18 cellular contexts compared by ENCODE assay signal in genomic region chr6:157638779-157639178, GRCh38.
DNase-seq lines count a peak whose midpoint lies in the region; ATAC-seq, FAIRE-seq and TF ChIP-seq lines count a peak whose summit lies in the region.
"Had no signal": no experiment of that assay in that cellular context is flagged by ENCODE, and none has a peak within 500 bp of the region (broad histone marks: within the 10 kb centered on the region; RNA-seq: fewer than 3 reads in every experiment).

No MANE protein-coding gene starts in this region.

- H2BK12ac ChIP-seq in H1 (ENCODE audit: low read depth, low read length), result no peak overlapping the region

- WGBS in H1 (ENCODE audit: extremely low coverage in 1 of 2, insufficient coverage in 1 of 2, insufficient read length in 1 of 2, insufficient replicate concordance in 2 of 2, low coverage in 1 of 2, low lambda C conversion rate in 2 of 2, missing lambda C conversion rate in 1 of 2), 2 experiments, result 92% methylated on average over 7 of the region's 7 CpGs; no CpG with 5 or more reads in 1 of the 2 experiments

- no peak overlapping the region for H2BK20ac ChIP-seq in H1 (ENCODE audit: low read length)

- CTCF ChIA-PET in HEK293 (lab: Yijun Ruan, JAX) (no interaction called here), H1 (lab: Charles Lee; ENCODE audit: partially characterized antibody) (interaction anchor here (1.2 kb wide), 1 partner anchor 23 kb away, joined by 3 read pairs; no protein-coding TSS in a partner anchor)

- FAIRE-seq in H1 (lab: Jason Lieb, UNC), result no peak
- FAIRE-seq: HTR-8/SVneo had no signal

- H3K27me3 ChIP-seq in H1 (replicated peaks in 1 of 4; ENCODE audit: control insufficient read depth in 3 of 4, extremely low read depth in 1 of 4, insufficient read depth in 3 of 4, low read length in 3 of 4), result no peaks in the 10 kb centered on the region
- H3K27me3 ChIP-seq in upper lobe of right lung, result no peaks in the 10 kb centered on the region
- no peaks in the 10 kb centered on the region for H3K27me3 ChIP-seq in ascending aorta
- H3K27me3 ChIP-seq: BLaER1 had no signal

- H2BK15ac ChIP-seq in H1 (ENCODE audit: low read length), result no peak overlapping the region

- H2AFZ ChIP-seq in H1 (ENCODE audit: low read length), result no peak overlapping the region

- H3K4ac ChIP-seq in H1 (replicated peaks; ENCODE audit: insufficient read length, low read depth, low read length), result no peak overlapping the region

- no peak overlapping the region for H4K5ac ChIP-seq in H1 (ENCODE audit: insufficient read length, low read depth, low read length)

- H3K23me2 ChIP-seq in H1 (ENCODE audit: low read depth, low read length), result no peaks in the 10 kb centered on the region

- H3K18ac ChIP-seq in H1 (ENCODE audit: extremely low read depth, low read length), result no peak overlapping the region

- no peak overlapping the region for H2BK120ac ChIP-seq in H1 (replicated peaks; ENCODE audit: low read depth, low read length)

- no peak overlapping the region for H3K56ac ChIP-seq in H1 (replicated peaks; ENCODE audit: insufficient read length, low read depth, low read length)

- no peak for TF ChIP-seq POLR2A in H1 (IDR thresholded peaks at IDR 0.05; ENCODE audit: control extremely low read depth in 1 of 2, low read depth in 2 of 2, low read length in 2 of 2)

- no peak overlapping the region for H3K14ac ChIP-seq in H1 (ENCODE audit: insufficient read length)

- H3K9me3 ChIP-seq in HEK293 (ENCODE audit: control insufficient read depth, insufficient read depth, low read depth, low read length) (no peaks in the 10 kb centered on the region), H1 (ENCODE audit: insufficient read depth in 2 of 2, low read depth in 1 of 2, low read length in 1 of 2) (no peaks in the 10 kb centered on the region), upper lobe of right lung (no peaks in the 10 kb centered on the region), ascending aorta (no peaks in the 10 kb centered on the region)
- H3K9me3 ChIP-seq: BLaER1 had no signal

- intact Hi-C loops in upper lobe of right lung (cut with DNase I) (no loop called here), ascending aorta (cut with DNase I) (no loop called here)

- no peaks in the 10 kb centered on the region for H4K20me1 ChIP-seq in H1 (replicated peaks in 1 of 2; ENCODE audit: control insufficient read depth in 1 of 2, insufficient read depth in 2 of 2, low read length in 2 of 2)
- H4K20me1 ChIP-seq: BLaER1 had no signal

- H4K8ac ChIP-seq in H1 (ENCODE audit: extremely low read depth, insufficient read depth, low read length), result no peak overlapping the region

- H3K4me1 ChIP-seq in HEK293 (ENCODE audit: control insufficient read depth, insufficient read depth, low read length), result no peaks in the 10 kb centered on the region
- peaks cover 0 to 3% (median 0%) of the 10 kb centered on the region in 4 experiments; a peak in 2 of 7 replicates for H3K4me1 ChIP-seq in H1 (replicated peaks in 1 of 4; ENCODE audit: control insufficient read depth in 3 of 4, insufficient read depth in 4 of 4, low read length in 3 of 4)
- no peaks in the 10 kb centered on the region for H3K4me1 ChIP-seq in upper lobe of right lung
- no peaks in the 10 kb centered on the region for H3K4me1 ChIP-seq in ascending aorta

- POLR2A ChIA-PET in HEK293 (lab: Yijun Ruan, JAX), result no interaction called here
- POLR2A ChIA-PET in H1 (lab: Charles Lee; ENCODE audit: partially characterized antibody), result no interaction called here

- H3K27ac ChIP-seq in HEK293 (ENCODE audit: extremely low read depth, low read depth, low read length), result no peak overlapping the region
- H3K27ac ChIP-seq in H1 (ENCODE audit: low read depth, low read length), result no peak overlapping the region
- H3K27ac ChIP-seq in upper lobe of right lung, result no peak overlapping the region
- no peak overlapping the region for H3K27ac ChIP-seq in ascending aorta
- H3K27ac ChIP-seq: BLaER1, HL-60, SK-N-MC had no signal

- H2AK5ac ChIP-seq in H1 (ENCODE audit: low read depth, low read length), result no peak overlapping the region

- no peak for TF ChIP-seq RAD21 in H1 (IDR thresholded peaks at IDR 0.05 in 1 of 2, conservative IDR thresholded peaks at IDR 0.05 in 1 of 2; ENCODE audit: low read depth in 2 of 2, low read length in 2 of 2)

- H3K23ac ChIP-seq in H1 (ENCODE audit: insufficient read length), result no peak overlapping the region

- no peak overlapping the region for H3K9ac ChIP-seq in H1 (replicated peaks in 1 of 4; ENCODE audit: extremely low read depth in 1 of 4, low read depth in 3 of 4, low read length in 3 of 4)
- H3K9ac ChIP-seq: BLaER1 had no signal

- TF ChIP-seq EP300 in H1 (IDR thresholded peaks at IDR 0.05; ENCODE audit: borderline replicate concordance in 1 of 2, low read depth in 2 of 2, low read length in 2 of 2), result no peak

- no peaks in the 10 kb centered on the region for H3K36me3 ChIP-seq in HEK293 (ENCODE audit: control insufficient read depth in 2 of 2, insufficient read depth in 1 of 2, low read length in 2 of 2)
- H3K36me3 ChIP-seq in H1 (ENCODE audit: control insufficient read depth in 2 of 4, insufficient read depth in 4 of 4, low read length in 3 of 4), result no peaks in the 10 kb centered on the region
- no peaks in the 10 kb centered on the region for H3K36me3 ChIP-seq in upper lobe of right lung
- H3K36me3 ChIP-seq in ascending aorta, result peaks cover 0 to 12% of the 10 kb centered on the region in 2 donors
- H3K36me3 ChIP-seq: BLaER1 had no signal

- H3K4me3 ChIP-seq in HEK293 (ENCODE audit: low read depth, low read length) (no peak overlapping the region), H1 (ENCODE audit: extremely low read depth in 1 of 4, insufficient read depth in 2 of 4, low read depth in 3 of 4, low read length in 4 of 4) (no peak overlapping the region), upper lobe of right lung (no peak overlapping the region), ascending aorta (no peak overlapping the region)
- H3K4me3 ChIP-seq: BLaER1, SK-N-MC had no signal

- peak; percentile 47 for DNase-seq in activated effector memory CD4-positive, alpha-beta T cell treated with anti-CD3 and anti-CD28 coated beads, Interleukin-2, amount 50 U/mL, for 16 hours
- DNase-seq in activated effector memory CD4-positive, alpha-beta T cell treated with Interleukin-2 at 50 U/mL for 16 hours, result no peak
- no peak for DNase-seq in H1 (ENCODE audit: low read depth in 1 of 2, low spot score in 2 of 2)
- no peak for DNase-seq in upper lobe of right lung
- no peak for DNase-seq in NCI-H446 treated with DMSO at 0.1 percent for 48 hours (lab: John Stamatoyannopoulos, UW)
- DNase-seq in ascending aorta (ENCODE audit: low spot score in 2 of 2), result no peak
- DNase-seq: CD8-positive, alpha-beta memory T cell; DND-41; H9; MM.1S; NCI-H187; NCI-H526 treated with DMSO at 0.1 percent for 48 hours had no signal

- no peak overlapping the region for H3K4me2 ChIP-seq in H1 (ENCODE audit: insufficient read depth in 1 of 2, low read depth in 2 of 2, low read length in 2 of 2)

- ATAC-seq in upper lobe of right lung, result peak; percentile 36
- ATAC-seq: Panc1 had no signal

- TF ChIP-seq CTCF in HEK293 (tag by site-specific recombination; IDR thresholded peaks at IDR 0.05) (no peak), H1 (IDR thresholded peaks at IDR 0.05; ENCODE audit: control extremely low read depth in 1 of 3, insufficient read depth in 1 of 3, low read depth in 1 of 3, low read length in 3 of 3) (no peak), upper lobe of right lung (IDR thresholded peaks at IDR 0.05) (no peak), ascending aorta (IDR thresholded peaks at IDR 0.05) (no peak)

- H3K79me1 ChIP-seq in H1 (ENCODE audit: low read depth, low read length), result no peaks in the 10 kb centered on the region

- H4K91ac ChIP-seq in H1 (replicated peaks; ENCODE audit: insufficient read length, low read length), result peak overlapping the region; percentile 31

- H3K79me2 ChIP-seq in H1 (ENCODE audit: control insufficient read depth in 1 of 2, insufficient read depth in 2 of 2, low read length in 2 of 2), result no peaks in the 10 kb centered on the region

- no peak overlapping the region for H2BK5ac ChIP-seq in H1 (ENCODE audit: low read depth, low read length)

TF ChIP-seq in HEK293, 187 proteins besides CTCF, POLR2A, EP300 and RAD21 (continues in another document):
- TF ChIP-seq ZNF114 (tag by site-specific recombination; IDR thresholded peaks at IDR 0.05) (no peak), ZNF433 (tag by site-specific recombination; IDR thresholded peaks at IDR 0.05; ENCODE audit: low read depth) (no peak), KLF16 (tag by site-specific recombination; IDR thresholded peaks at IDR 0.05) (no peak), ZNF223 (tag by site-specific recombination; IDR thresholded peaks at IDR 0.05) (no peak), ZNF677 (tag by site-specific recombination; IDR thresholded peaks at IDR 0.05) (no peak), SCRT2 (tag by site-specific recombination; IDR thresholded peaks at IDR 0.05) (0 out of 2 replicates have a peak, but pooled peaks have one; percentile 12), SETDB1 (IDR thresholded peaks at IDR 0.05; ENCODE audit: insufficient read length, low read length) (no peak)

TF ChIP-seq in H1, 55 proteins besides CTCF, POLR2A, EP300 and RAD21:
- no peak for TF ChIP-seq CBX8 (IDR thresholded peaks at IDR 0.05; ENCODE audit: borderline replicate concordance, low read depth, low read length)
- no peak for TF ChIP-seq CBX5 (IDR thresholded peaks at IDR 0.05; ENCODE audit: low read depth, low read length)
- TF ChIP-seq RBBP5 (IDR thresholded peaks at IDR 0.05; ENCODE audit: borderline replicate concordance, low read depth, low read length), result no peak
- TF ChIP-seq SP1 (IDR thresholded peaks at IDR 0.05; ENCODE audit: low read depth, low read length), result no peak
- TF ChIP-seq ATF3 (IDR thresholded peaks at IDR 0.05; ENCODE audit: insufficient read depth, low read depth, low read length), result no peak
- no peak for TF ChIP-seq CTBP2 (IDR thresholded peaks at IDR 0.05; ENCODE audit: borderline replicate concordance, insufficient read depth, insufficient read length, low read length)
- TF ChIP-seq POU5F1 (IDR thresholded peaks at IDR 0.05; ENCODE audit: low read depth, low read length), result no peak
- TF ChIP-seq BCL11A (IDR thresholded peaks at IDR 0.05; ENCODE audit: low read depth in 2 of 2, low read length in 2 of 2), result no peak
TF ChIP-seq in H1: peak in this region for 0.
